In genomic region chr1:40040511-40041465, GRCh38 we compare ENCODE assay signal across 8 cellular contexts. TPM values are rescaled to one million over a fixed set of nuclear protein-coding genes. Genes with fewer than 3 reads are reported as not detected.
A peak's percentile ranks its signal among the peaks of the same experiment; 100 is the strongest.
DNase-seq lines count a peak whose midpoint lies in the region; ATAC-seq and TF ChIP-seq lines count a peak whose summit lies in the region.

A gene with protein sequence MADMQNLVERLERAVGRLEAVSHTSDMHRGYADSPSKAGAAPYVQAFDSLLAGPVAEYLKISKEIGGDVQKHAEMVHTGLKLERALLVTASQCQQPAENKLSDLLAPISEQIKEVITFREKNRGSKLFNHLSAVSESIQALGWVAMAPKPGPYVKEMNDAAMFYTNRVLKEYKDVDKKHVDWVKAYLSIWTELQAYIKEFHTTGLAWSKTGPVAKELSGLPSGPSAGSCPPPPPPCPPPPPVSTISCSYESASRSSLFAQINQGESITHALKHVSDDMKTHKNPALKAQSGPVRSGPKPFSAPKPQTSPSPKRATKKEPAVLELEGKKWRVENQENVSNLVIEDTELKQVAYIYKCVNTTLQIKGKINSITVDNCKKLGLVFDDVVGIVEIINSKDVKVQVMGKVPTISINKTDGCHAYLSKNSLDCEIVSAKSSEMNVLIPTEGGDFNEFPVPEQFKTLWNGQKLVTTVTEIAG (plus strand): TSS chr1:40040729. CDS start chr1:40059347, 18,618 bp downstream.

- H3K4me3 ChIP-seq in cardiac fibroblast (replicated peaks in 1 of 2; ENCODE audit: low read depth in 2 of 2, low read length in 2 of 2), result peak within 1 kb of the TSS; percentile 97 to 98

- ATAC-seq in GM18873 (IDR thresholded peaks at IDR 0.05; ENCODE audit: low FRiP score, unreplicated experiment) (peak; percentile 62), HG03139 (IDR thresholded peaks at IDR 0.05; ENCODE audit: unreplicated experiment) (peak; percentile 72), WTC11 (peak; percentile 91)

- H3K36me3 Mint-ChIP-seq in WTC11, result peaks cover 20% of the 10 kb centered on the region

- CTCF ChIA-PET in WTC11 (lab: Charles Lee), result interaction anchor here (0.5 to 3.9 kb wide), 8 partner anchors 9 to 298 kb away, joined by 3 to 15 read pairs (median 4); partner anchors contain the start of gene MYCL

- peaks cover 32% of the 10 kb centered on the region for H3K4me1 Mint-ChIP-seq in WTC11

- H3K9me3 Mint-ChIP-seq in WTC11, result no peaks in the 10 kb centered on the region

- H3K27me3 Mint-ChIP-seq in WTC11 (ENCODE audit: low read depth), result no peaks in the 10 kb centered on the region

- in situ Hi-C loops in ACHN (cut with HindIII; ENCODE audit: low pct_ligation_motif_present, low pct_unique_long_range_greater_than_20kb, low sequenced_read_pairs), result no loop called here

- POLR2A ChIA-PET in WTC11 (lab: Charles Lee), result interaction anchor here (0.6 to 1.4 kb wide), 5 partner anchors 59 to 982 kb away, joined by 3 to 8 read pairs (median 6); partner anchors contain the start of gene MFSD2A

- H3K4me3 Mint-ChIP-seq in WTC11, result peak within 1 kb of the TSS; percentile 95

- H3K27ac Mint-ChIP-seq in WTC11, result peak within 1 kb of the TSS; percentile 97

- DNase-seq in ACHN (peak; percentile 96), NCI-H2227 (lab: John Stamatoyannopoulos, UW; ENCODE audit: unreplicated experiment) (peak; percentile 99), WTC11 (ENCODE audit: low spot score) (peak; percentile 100), cardiac fibroblast (ENCODE audit: low read depth in 2 of 2) (peak; percentile 99), iPS-NIHi11 (ENCODE audit: low spot score) (peak; percentile 98), smooth muscle cell of the brain vasculature (ENCODE audit: low read depth, low spot score) (peak; percentile 98)

- no peak for TF ChIP-seq CTCF in WTC11 (IDR thresholded peaks at IDR 0.05)
- TF ChIP-seq CTCF in cardiac fibroblast (IDR thresholded peaks at IDR 0.05; ENCODE audit: low read depth, low read length), result peak; percentile 1

TF ChIP-seq in WTC11, 78 proteins besides CTCF, POLR2A, EP300 and RAD21:
- 0 out of 2 replicates have a peak, but pooled peaks have one; percentile 11 for TF ChIP-seq CREM (CRISPR knock-in tag; IDR thresholded peaks at IDR 0.05)
- peak; percentile 53; the same call in 1 of the 2 replicates for TF ChIP-seq SMAD3 (CRISPR knock-in tag; IDR thresholded peaks at IDR 0.05; ENCODE audit: borderline replicate concordance)
- no peak for TF ChIP-seq TEAD4 (CRISPR knock-in tag; IDR thresholded peaks at IDR 0.05)
- TF ChIP-seq ZNF121 (CRISPR knock-in tag; IDR thresholded peaks at IDR 0.05), result no peak
- TF ChIP-seq, protein P1, sequence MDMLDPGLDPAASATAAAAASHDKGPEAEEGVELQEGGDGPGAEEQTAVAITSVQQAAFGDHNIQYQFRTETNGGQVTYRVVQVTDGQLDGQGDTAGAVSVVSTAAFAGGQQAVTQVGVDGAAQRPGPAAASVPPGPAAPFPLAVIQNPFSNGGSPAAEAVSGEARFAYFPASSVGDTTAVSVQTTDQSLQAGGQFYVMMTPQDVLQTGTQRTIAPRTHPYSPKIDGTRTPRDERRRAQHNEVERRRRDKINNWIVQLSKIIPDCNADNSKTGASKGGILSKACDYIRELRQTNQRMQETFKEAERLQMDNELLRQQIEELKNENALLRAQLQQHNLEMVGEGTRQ (CRISPR knock-in tag; IDR thresholded peaks at IDR 0.05), result peak; percentile 78
- TF ChIP-seq FOXK1 (CRISPR knock-in tag; IDR thresholded peaks at IDR 0.05), result peak; percentile 57; the same call in 1 of the 2 replicates
- peak; percentile 79; the same call in 1 of the 2 replicates for TF ChIP-seq USF1 (CRISPR knock-in tag; IDR thresholded peaks at IDR 0.05)
- TF ChIP-seq ZNF416 (CRISPR knock-in tag; IDR thresholded peaks at IDR 0.05), result 0 out of 2 replicates have a peak, but pooled peaks have one; percentile 18
- TF ChIP-seq ETV6 (CRISPR knock-in tag; IDR thresholded peaks at IDR 0.05), result peak; percentile 55; the same call in 1 of the 2 replicates
- TF ChIP-seq MYBL2 (CRISPR knock-in tag; IDR thresholded peaks at IDR 0.05), result peak; percentile 7; the same call in 1 of the 2 replicates
- peak; percentile 93 for TF ChIP-seq SP1 (CRISPR knock-in tag; conservative IDR thresholded peaks at IDR 0.05)
- TF ChIP-seq, protein P2, sequence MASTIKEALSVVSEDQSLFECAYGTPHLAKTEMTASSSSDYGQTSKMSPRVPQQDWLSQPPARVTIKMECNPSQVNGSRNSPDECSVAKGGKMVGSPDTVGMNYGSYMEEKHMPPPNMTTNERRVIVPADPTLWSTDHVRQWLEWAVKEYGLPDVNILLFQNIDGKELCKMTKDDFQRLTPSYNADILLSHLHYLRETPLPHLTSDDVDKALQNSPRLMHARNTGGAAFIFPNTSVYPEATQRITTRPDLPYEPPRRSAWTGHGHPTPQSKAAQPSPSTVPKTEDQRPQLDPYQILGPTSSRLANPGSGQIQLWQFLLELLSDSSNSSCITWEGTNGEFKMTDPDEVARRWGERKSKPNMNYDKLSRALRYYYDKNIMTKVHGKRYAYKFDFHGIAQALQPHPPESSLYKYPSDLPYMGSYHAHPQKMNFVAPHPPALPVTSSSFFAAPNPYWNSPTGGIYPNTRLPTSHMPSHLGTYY (CRISPR knock-in tag; IDR thresholded peaks at IDR 0.05), result 0 out of 2 replicates have a peak, but pooled peaks have one; percentile 38
- TF ChIP-seq ARID4B (CRISPR knock-in tag; IDR thresholded peaks at IDR 0.05; ENCODE audit: borderline replicate concordance), result 0 out of 2 replicates have a peak, but pooled peaks have one; percentile 67
- TF ChIP-seq GTF2I (CRISPR knock-in tag; conservative IDR thresholded peaks at IDR 0.05), result no peak
- TF ChIP-seq NR2C2 (CRISPR knock-in tag; IDR thresholded peaks at IDR 0.05), result 0 out of 2 replicates have a peak, but pooled peaks have one; percentile 25
- TF ChIP-seq FOXJ3 (CRISPR knock-in tag; IDR thresholded peaks at IDR 0.05; ENCODE audit: borderline replicate concordance), result no peak
- no peak; the same call in 1 of the 2 replicates for TF ChIP-seq E2F5 (CRISPR knock-in tag; IDR thresholded peaks at IDR 0.05)

RNA-seq across cellular contexts. Expression of the gene that starts here (rescaled TPM):
- total RNA-seq in WTC11 (2021), result 258 to 304 TPM (median 277 TPM) in 3 replicates

Comparison
In these comparisons a context has a peak if more than half of its experiments do, and no peak if none do; other contexts are left out.
1. Peak in every context shown above with its lines: DNase-seq, ATAC-seq and H3K4me3 ChIP-seq.